In the genomic region with DNA sequence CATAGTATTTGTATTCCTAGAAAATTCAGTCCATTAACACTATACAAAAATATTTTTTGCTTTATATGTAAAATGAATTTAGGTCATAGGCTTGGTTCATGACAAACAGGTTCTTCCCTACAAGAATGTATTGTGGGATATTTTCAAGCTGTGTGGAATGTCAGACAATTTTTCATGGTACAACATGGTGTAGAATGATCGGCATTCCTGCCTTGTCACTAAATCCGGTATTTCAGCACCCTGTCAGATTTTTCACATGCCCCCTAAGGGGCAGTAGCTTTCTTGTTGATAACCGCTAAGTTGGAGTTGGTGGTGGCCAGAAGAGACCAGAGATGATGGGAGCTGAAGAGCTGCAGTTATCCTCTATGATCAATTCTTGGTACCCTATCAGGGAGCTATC, we compare ENCODE assay signal across 8 cellular contexts.
"Had no signal": no experiment of that assay in that cellular context is flagged by ENCODE, and none has a peak within 500 bp of the region (broad histone marks: within the 10 kb centered on the region; RNA-seq: fewer than 3 reads in every experiment).

No MANE protein-coding gene starts in this region.

- H3K36me3 ChIP-seq: HAP-1 had no signal

- H3K9me3 ChIP-seq: HAP-1 had no signal

- H3K4me2 ChIP-seq: GM23338 had no signal

- H3K27ac ChIP-seq: GM23248 had no signal

- DNase-seq: GM23248, GOT3, H7, H9, HCEC 1CT, HFFc6 had no signal

- ATAC-seq: GM23338 had no signal

- H3K9ac ChIP-seq: GM23248 had no signal

- H3K4me1 ChIP-seq: HAP-1 had no signal

- H2AFZ ChIP-seq: GM23248, GM23338 had no signal

- H3K4me3 ChIP-seq: GM23248, GM23338, HAP-1 had no signal
